In the genomic region with DNA sequence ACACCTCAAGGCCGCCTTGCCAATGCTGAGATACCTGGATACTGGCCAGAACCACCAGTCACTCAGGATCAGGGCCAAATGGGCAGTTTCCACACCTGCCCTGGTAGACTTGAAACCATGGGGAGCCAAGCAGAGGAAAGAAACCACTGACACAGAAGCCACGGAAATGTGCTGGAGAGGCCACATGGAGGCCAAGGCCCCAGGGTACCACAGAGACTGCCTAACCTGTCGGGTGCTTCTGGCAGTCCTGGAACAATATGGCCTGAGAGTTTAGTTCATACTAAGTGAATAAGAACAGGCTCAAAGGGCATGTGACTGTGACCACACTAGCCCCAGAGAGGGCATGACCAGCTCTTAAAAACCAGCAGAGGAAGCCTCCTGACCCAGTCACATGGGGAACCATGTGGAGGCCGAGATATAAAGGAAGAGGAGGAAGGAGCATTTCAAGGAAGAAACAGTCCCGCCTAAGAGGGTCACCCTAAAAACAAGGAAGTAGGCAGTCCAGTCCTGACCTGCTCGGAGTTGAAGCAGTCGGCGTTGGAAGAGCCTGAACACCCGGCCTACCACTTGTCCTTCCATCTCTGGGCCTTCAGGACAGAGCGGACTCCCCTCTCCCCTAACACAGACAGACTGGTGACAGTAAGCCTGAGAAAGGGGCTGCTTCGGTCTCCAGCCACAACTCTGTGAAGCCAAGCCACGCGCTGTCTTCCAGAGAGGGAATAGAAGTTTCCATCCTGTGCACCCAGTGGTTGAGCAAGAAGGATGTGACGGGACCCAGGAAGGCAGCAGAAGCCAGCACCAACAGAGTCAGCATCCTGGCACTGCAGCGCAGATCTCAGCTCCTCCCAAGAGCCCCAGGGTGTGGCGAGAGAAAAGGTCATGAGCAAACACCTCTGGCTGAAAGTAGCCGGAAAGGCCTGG, we compare ENCODE assay signal across 1 cellular context.
TF ChIP-seq lines count a peak whose summit lies in the region.

A gene with protein sequence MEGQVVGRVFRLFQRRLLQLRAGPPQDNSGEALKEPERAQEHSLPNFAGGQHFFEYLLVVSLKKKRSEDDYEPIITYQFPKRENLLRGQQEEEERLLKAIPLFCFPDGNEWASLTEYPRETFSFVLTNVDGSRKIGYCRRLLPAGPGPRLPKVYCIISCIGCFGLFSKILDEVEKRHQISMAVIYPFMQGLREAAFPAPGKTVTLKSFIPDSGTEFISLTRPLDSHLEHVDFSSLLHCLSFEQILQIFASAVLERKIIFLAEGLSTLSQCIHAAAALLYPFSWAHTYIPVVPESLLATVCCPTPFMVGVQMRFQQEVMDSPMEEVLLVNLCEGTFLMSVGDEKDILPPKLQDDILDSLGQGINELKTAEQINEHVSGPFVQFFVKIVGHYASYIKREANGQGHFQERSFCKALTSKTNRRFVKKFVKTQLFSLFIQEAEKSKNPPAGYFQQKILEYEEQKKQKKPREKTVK (minus strand): TSS at position 766 of the 921 bp plus-strand sequence. CDS start 187 bp downstream, at position 579.

TF ChIP-seq in H1, 55 proteins besides CTCF, POLR2A, EP300 and RAD21:
- TF ChIP-seq EGR1 (IDR thresholded peaks at IDR 0.05; ENCODE audit: borderline replicate concordance, low read depth, low read length) (no peak), POLR2AphosphoS5 (IDR thresholded peaks at IDR 0.05; ENCODE audit: low read depth, low read length) (no peak), CBX8 (IDR thresholded peaks at IDR 0.05; ENCODE audit: borderline replicate concordance, low read depth, low read length) (no peak), CREB1 (IDR thresholded peaks at IDR 0.05) (no peak), TBP (IDR thresholded peaks at IDR 0.05; ENCODE audit: low read depth, low read length) (no peak), SIRT6 (IDR thresholded peaks at IDR 0.05; ENCODE audit: low read length) (no peak), RFX5 (IDR thresholded peaks at IDR 0.05; ENCODE audit: borderline replicate concordance, low read depth, low read length) (no peak), CHD2 (IDR thresholded peaks at IDR 0.05; ENCODE audit: low read length) (no peak), SP4 (IDR thresholded peaks at IDR 0.05; ENCODE audit: low read length) (no peak), KDM5A (IDR thresholded peaks at IDR 0.05; ENCODE audit: low read length) (no peak), SIX5 (IDR thresholded peaks at IDR 0.05; ENCODE audit: low read depth, low read length) (no peak), JUND (IDR thresholded peaks at IDR 0.05; ENCODE audit: low read length) (no peak), YY1 (IDR thresholded peaks at IDR 0.05; ENCODE audit: low read depth, low read length) (no peak), TAF7 (optimal IDR thresholded peaks at IDR 0.05; ENCODE audit: borderline replicate concordance, low read depth, low read length) (no peak), MAFK (IDR thresholded peaks at IDR 0.05; ENCODE audit: low read depth, low read length) (no peak), CBX5 (IDR thresholded peaks at IDR 0.05; ENCODE audit: low read depth, low read length) (no peak)
- TF ChIP-seq, protein P1, sequence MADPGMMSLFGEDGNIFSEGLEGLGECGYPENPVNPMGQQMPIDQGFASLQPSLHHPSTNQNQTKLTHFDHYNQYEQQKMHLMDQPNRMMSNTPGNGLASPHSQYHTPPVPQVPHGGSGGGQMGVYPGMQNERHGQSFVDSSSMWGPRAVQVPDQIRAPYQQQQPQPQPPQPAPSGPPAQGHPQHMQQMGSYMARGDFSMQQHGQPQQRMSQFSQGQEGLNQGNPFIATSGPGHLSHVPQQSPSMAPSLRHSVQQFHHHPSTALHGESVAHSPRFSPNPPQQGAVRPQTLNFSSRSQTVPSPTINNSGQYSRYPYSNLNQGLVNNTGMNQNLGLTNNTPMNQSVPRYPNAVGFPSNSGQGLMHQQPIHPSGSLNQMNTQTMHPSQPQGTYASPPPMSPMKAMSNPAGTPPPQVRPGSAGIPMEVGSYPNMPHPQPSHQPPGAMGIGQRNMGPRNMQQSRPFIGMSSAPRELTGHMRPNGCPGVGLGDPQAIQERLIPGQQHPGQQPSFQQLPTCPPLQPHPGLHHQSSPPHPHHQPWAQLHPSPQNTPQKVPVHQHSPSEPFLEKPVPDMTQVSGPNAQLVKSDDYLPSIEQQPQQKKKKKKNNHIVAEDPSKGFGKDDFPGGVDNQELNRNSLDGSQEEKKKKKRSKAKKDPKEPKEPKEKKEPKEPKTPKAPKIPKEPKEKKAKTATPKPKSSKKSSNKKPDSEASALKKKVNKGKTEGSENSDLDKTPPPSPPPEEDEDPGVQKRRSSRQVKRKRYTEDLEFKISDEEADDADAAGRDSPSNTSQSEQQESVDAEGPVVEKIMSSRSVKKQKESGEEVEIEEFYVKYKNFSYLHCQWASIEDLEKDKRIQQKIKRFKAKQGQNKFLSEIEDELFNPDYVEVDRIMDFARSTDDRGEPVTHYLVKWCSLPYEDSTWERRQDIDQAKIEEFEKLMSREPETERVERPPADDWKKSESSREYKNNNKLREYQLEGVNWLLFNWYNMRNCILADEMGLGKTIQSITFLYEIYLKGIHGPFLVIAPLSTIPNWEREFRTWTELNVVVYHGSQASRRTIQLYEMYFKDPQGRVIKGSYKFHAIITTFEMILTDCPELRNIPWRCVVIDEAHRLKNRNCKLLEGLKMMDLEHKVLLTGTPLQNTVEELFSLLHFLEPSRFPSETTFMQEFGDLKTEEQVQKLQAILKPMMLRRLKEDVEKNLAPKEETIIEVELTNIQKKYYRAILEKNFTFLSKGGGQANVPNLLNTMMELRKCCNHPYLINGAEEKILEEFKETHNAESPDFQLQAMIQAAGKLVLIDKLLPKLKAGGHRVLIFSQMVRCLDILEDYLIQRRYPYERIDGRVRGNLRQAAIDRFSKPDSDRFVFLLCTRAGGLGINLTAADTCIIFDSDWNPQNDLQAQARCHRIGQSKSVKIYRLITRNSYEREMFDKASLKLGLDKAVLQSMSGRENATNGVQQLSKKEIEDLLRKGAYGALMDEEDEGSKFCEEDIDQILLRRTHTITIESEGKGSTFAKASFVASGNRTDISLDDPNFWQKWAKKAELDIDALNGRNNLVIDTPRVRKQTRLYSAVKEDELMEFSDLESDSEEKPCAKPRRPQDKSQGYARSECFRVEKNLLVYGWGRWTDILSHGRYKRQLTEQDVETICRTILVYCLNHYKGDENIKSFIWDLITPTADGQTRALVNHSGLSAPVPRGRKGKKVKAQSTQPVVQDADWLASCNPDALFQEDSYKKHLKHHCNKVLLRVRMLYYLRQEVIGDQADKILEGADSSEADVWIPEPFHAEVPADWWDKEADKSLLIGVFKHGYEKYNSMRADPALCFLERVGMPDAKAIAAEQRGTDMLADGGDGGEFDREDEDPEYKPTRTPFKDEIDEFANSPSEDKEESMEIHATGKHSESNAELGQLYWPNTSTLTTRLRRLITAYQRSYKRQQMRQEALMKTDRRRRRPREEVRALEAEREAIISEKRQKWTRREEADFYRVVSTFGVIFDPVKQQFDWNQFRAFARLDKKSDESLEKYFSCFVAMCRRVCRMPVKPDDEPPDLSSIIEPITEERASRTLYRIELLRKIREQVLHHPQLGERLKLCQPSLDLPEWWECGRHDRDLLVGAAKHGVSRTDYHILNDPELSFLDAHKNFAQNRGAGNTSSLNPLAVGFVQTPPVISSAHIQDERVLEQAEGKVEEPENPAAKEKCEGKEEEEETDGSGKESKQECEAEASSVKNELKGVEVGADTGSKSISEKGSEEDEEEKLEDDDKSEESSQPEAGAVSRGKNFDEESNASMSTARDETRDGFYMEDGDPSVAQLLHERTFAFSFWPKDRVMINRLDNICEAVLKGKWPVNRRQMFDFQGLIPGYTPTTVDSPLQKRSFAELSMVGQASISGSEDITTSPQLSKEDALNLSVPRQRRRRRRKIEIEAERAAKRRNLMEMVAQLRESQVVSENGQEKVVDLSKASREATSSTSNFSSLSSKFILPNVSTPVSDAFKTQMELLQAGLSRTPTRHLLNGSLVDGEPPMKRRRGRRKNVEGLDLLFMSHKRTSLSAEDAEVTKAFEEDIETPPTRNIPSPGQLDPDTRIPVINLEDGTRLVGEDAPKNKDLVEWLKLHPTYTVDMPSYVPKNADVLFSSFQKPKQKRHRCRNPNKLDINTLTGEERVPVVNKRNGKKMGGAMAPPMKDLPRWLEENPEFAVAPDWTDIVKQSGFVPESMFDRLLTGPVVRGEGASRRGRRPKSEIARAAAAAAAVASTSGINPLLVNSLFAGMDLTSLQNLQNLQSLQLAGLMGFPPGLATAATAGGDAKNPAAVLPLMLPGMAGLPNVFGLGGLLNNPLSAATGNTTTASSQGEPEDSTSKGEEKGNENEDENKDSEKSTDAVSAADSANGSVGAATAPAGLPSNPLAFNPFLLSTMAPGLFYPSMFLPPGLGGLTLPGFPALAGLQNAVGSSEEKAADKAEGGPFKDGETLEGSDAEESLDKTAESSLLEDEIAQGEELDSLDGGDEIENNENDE (IDR thresholded peaks at IDR 0.05; ENCODE audit: insufficient replicate concordance, low read length) = no peak
- TF ChIP-seq, protein P2, sequence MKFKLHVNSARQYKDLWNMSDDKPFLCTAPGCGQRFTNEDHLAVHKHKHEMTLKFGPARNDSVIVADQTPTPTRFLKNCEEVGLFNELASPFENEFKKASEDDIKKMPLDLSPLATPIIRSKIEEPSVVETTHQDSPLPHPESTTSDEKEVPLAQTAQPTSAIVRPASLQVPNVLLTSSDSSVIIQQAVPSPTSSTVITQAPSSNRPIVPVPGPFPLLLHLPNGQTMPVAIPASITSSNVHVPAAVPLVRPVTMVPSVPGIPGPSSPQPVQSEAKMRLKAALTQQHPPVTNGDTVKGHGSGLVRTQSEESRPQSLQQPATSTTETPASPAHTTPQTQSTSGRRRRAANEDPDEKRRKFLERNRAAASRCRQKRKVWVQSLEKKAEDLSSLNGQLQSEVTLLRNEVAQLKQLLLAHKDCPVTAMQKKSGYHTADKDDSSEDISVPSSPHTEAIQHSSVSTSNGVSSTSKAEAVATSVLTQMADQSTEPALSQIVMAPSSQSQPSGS (IDR thresholded peaks at IDR 0.05; ENCODE audit: low read length) = no peak
- TF ChIP-seq, protein P3, sequence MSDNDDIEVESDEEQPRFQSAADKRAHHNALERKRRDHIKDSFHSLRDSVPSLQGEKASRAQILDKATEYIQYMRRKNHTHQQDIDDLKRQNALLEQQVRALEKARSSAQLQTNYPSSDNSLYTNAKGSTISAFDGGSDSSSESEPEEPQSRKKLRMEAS (IDR thresholded peaks at IDR 0.05) = no peak
- TF ChIP-seq, protein P4, sequence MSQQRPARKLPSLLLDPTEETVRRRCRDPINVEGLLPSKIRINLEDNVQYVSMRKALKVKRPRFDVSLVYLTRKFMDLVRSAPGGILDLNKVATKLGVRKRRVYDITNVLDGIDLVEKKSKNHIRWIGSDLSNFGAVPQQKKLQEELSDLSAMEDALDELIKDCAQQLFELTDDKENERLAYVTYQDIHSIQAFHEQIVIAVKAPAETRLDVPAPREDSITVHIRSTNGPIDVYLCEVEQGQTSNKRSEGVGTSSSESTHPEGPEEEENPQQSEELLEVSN (IDR thresholded peaks at IDR 0.05) = no peak
TF ChIP-seq in H1: peak in this region for 0.
